ENCODE assay signal across 10 cellular contexts in genomic region chr19:46824887-46825730, GRCh38.
DNase-seq lines count a peak whose midpoint lies in the region; ATAC-seq and TF ChIP-seq lines count a peak whose summit lies in the region.
"Had no signal": no experiment of that assay in that cellular context is flagged by ENCODE, and none has a peak within 500 bp of the region (broad histone marks: within the 10 kb centered on the region; RNA-seq: fewer than 3 reads in every experiment).

No MANE protein-coding gene starts in this region.

- no peaks in the 10 kb centered on the region for H3K27me3 ChIP-seq in adipocyte (replicated peaks; ENCODE audit: control insufficient read depth, insufficient read depth, low read length)
- no peaks in the 10 kb centered on the region for H3K27me3 ChIP-seq in neutrophil

- H3K27ac ChIP-seq in neutrophil = peak overlapping the region; percentile 58

- no peak for DNase-seq in GM10266 (ENCODE audit: extremely low spot score)
- peak; percentile 53 to 54 for DNase-seq in Kasumi-1 (lab: John Stamatoyannopoulos, UW)
- peak; percentile 45 for DNase-seq in adipocyte (ENCODE audit: low read depth)
- DNase-seq in activated CD4-positive, alpha-beta T cell treated with anti-CD3 and anti-CD28 coated beads, Interleukin-2, amount 50 U/mL, for 4 hours = no peak
- DNase-seq in OCI-M2 (lab: John Stamatoyannopoulos, UW; ENCODE audit: unreplicated experiment) = no peak
- DNase-seq: erythroblast, NCI-H446 had no signal

- no peak for ATAC-seq in HG02884 (IDR thresholded peaks at IDR 0.05; ENCODE audit: unreplicated experiment)

- H3K36me3 ChIP-seq in adipocyte (ENCODE audit: control insufficient read depth, insufficient read depth, low read length, severe bottlenecking) (no peaks in the 10 kb centered on the region), neutrophil (no peaks in the 10 kb centered on the region)

- TF ChIP-seq CTCF in GM10266 (IDR thresholded peaks at IDR 0.05; ENCODE audit: control insufficient read depth, insufficient read depth, low read depth, missing control alignments) (peak; percentile 14), neutrophil (IDR thresholded peaks at IDR 0.05) (no peak)

- no peak overlapping the region for H3K9ac ChIP-seq in adipocyte (ENCODE audit: low read length)

- no peaks in the 10 kb centered on the region for H3K9me3 ChIP-seq in adipocyte (ENCODE audit: control insufficient read depth, low read length)
- H3K9me3 ChIP-seq in neutrophil = no peaks in the 10 kb centered on the region

- H3K4me3 ChIP-seq in adipocyte (ENCODE audit: low read length) (no peak overlapping the region), neutrophil (ENCODE audit: low read depth in 1 of 2, low read length in 1 of 2) (no peak overlapping the region)
- H3K4me3 ChIP-seq: skin epidermis had no signal

- H3K4me1 ChIP-seq in adipocyte (ENCODE audit: control insufficient read depth, insufficient read depth, low read length) (no peaks in the 10 kb centered on the region), neutrophil (ENCODE audit: control insufficient read depth in 1 of 2, insufficient read depth in 1 of 2, low read depth in 1 of 2, low read length in 1 of 2) (peaks cover 4 to 9% of the 10 kb centered on the region in 2 experiments)

Comparison
In these comparisons a context has a peak if more than half of its experiments do, and no peak if none do; other contexts are left out.
1. DNase-seq: peak in Kasumi-1 (2 of 2) and adipocyte (single experiment); none in GM10266 (single experiment), activated CD4-positive, alpha-beta T cell treated with anti-CD3 and anti-CD28 coated beads, Interleukin-2, amount 50 U/mL, for 4 hours (0 of 2) and OCI-M2 (single experiment).